In genomic region chr6:42347456-42347855, GRCh38 we compare ENCODE assay signal across 19 cellular contexts.
A peak's percentile ranks its signal among the peaks of the same experiment; 100 is the strongest.
DNase-seq lines count a peak whose midpoint lies in the region; ATAC-seq, FAIRE-seq and TF ChIP-seq lines count a peak whose summit lies in the region.
"Had no signal": no experiment of that assay in that cellular context is flagged by ENCODE, and none has a peak within 500 bp of the region (broad histone marks: within the 10 kb centered on the region; RNA-seq: fewer than 3 reads in every experiment).

No MANE protein-coding gene starts in this region.

- no peak for FAIRE-seq in RCC 7860 (lab: Jason Lieb, UNC)
- FAIRE-seq: D721Med, G401.6, GM12891, H54, HTR-8/SVneo had no signal

- H3K27ac ChIP-seq in CD8-positive, alpha-beta T cell (ENCODE audit: low read depth, low read length) = no peak overlapping the region
- H3K27ac ChIP-seq: BLaER1 treated with 17β-estradiol and CSF1 and Interleukin-3, amounts not matched to agents 10 nM and 100 nM had no signal

- H3K9me3 ChIP-seq in CD8-positive, alpha-beta T cell (ENCODE audit: low read length) = no peaks in the 10 kb centered on the region
- H3K9me3 ChIP-seq: BLaER1 treated with 17β-estradiol and CSF1 and Interleukin-3, amounts not matched to agents 10 nM and 100 nM; Caco-2 had no signal

- H3K4me3 ChIP-seq in CD8-positive, alpha-beta T cell (ENCODE audit: low read depth, low read length) = no peak overlapping the region
- H3K4me3 ChIP-seq: BLaER1 treated with 17β-estradiol and CSF1 and Interleukin-3, amounts not matched to agents 10 nM and 100 nM; GM23338 had no signal

- ATAC-seq in CD8-positive, alpha-beta T cell = no peak
- no peak for ATAC-seq in activated CD8-positive, alpha-beta memory T cell treated with anti-CD3 and anti-CD28 coated beads, Interleukin-2, amount 10 ng/mL, durations not matched to agents 7 days and 5 days
- ATAC-seq in effector memory CD8-positive, alpha-beta T cell (replicated peaks) = peak; percentile 17
- ATAC-seq: GM23338 had no signal

- TF ChIP-seq CTCF in CD8-positive, alpha-beta T cell (IDR thresholded peaks at IDR 0.05) = no peak

- H3K4me1 ChIP-seq in CD8-positive, alpha-beta T cell (ENCODE audit: insufficient read depth, low read length) = peaks cover 17% of the 10 kb centered on the region
- H3K4me1 ChIP-seq: BLaER1 treated with 17β-estradiol and CSF1 and Interleukin-3, amounts not matched to agents 10 nM and 100 nM; Caco-2 had no signal

- intact Hi-C loops in CD8-positive, alpha-beta T cell (cut with DNase I, micrococcal nuclease) = no loop called here

- H3K4me1 Mint-ChIP-seq in CD8-positive, alpha-beta T cell (ENCODE audit: low read depth) = peaks cover 48% of the 10 kb centered on the region
- H3K4me1 Mint-ChIP-seq in activated CD8-positive, alpha-beta memory T cell treated with anti-CD3 and anti-CD28 coated beads, Interleukin-2, amount 10 ng/mL, durations not matched to agents 7 days and 5 days = peaks cover 84% of the 10 kb centered on the region
- H3K4me1 Mint-ChIP-seq in effector memory CD8-positive, alpha-beta T cell (ENCODE audit: low read depth in 2 of 2) = peaks cover 41 to 44% of the 10 kb centered on the region in 2 donors
- H3K4me1 Mint-ChIP-seq: B cell had no signal

- H3K27ac Mint-ChIP-seq in CD8-positive, alpha-beta T cell = peak overlapping the region; percentile 9
- H3K27ac Mint-ChIP-seq in activated CD8-positive, alpha-beta memory T cell treated with anti-CD3 and anti-CD28 coated beads, Interleukin-2, amount 10 ng/mL, durations not matched to agents 7 days and 5 days = peak overlapping the region; percentile 93
- H3K27ac Mint-ChIP-seq in effector memory CD8-positive, alpha-beta T cell = peak overlapping the region in 1 of 2 donors; percentile 60
- H3K27ac Mint-ChIP-seq: B cell, GM23338 had no signal

- H3K36me3 Mint-ChIP-seq in CD8-positive, alpha-beta T cell = peaks cover 48% of the 10 kb centered on the region
- H3K36me3 Mint-ChIP-seq in activated CD8-positive, alpha-beta memory T cell treated with anti-CD3 and anti-CD28 coated beads, Interleukin-2, amount 10 ng/mL, durations not matched to agents 7 days and 5 days = peaks cover 65% of the 10 kb centered on the region
- H3K36me3 Mint-ChIP-seq in effector memory CD8-positive, alpha-beta T cell (ENCODE audit: insufficient read depth) = peaks cover 4% of the 10 kb centered on the region

- no peaks in the 10 kb centered on the region for H3K27me3 ChIP-seq in CD8-positive, alpha-beta T cell (ENCODE audit: insufficient read depth, low read length)
- H3K27me3 ChIP-seq: BLaER1 treated with 17β-estradiol and CSF1 and Interleukin-3, amounts not matched to agents 10 nM and 100 nM had no signal

- DNase-seq in activated CD8-positive, alpha-beta memory T cell treated with anti-CD3 and anti-CD28 coated beads for 24 hours = peak; percentile 51
- DNase-seq in activated CD8-positive, alpha-beta memory T cell treated with anti-CD3 and anti-CD28 coated beads, Interleukin-2, amount 50 U/mL, for 4 hours = no peak
- peak in 1 of 7 experiments; percentile 31 for DNase-seq in CD8-positive, alpha-beta T cell
- peak; percentile 64 for DNase-seq in activated CD8-positive, alpha-beta memory T cell treated with anti-CD3 and anti-CD28 coated beads, Interleukin-2, amount 10 ng/mL, durations not matched to agents 7 days and 5 days
- no peak for DNase-seq in effector memory CD8-positive, alpha-beta T cell
- no peak for DNase-seq in RCC 7860 (ENCODE audit: low spot score)
- DNase-seq in NCI-H748 treated with DMSO at 0.1 percent for 48 hours (lab: John Stamatoyannopoulos, UW) = no peak
- DNase-seq in NCI-H2029 (lab: John Stamatoyannopoulos, UW) = no peak
- DNase-seq: Caco-2, HCEC 1CT, IMR-90 had no signal

- H3K27me3 Mint-ChIP-seq in CD8-positive, alpha-beta T cell (ENCODE audit: low read depth) = no peaks in the 10 kb centered on the region
- H3K27me3 Mint-ChIP-seq in activated CD8-positive, alpha-beta memory T cell treated with anti-CD3 and anti-CD28 coated beads, Interleukin-2, amount 10 ng/mL, durations not matched to agents 7 days and 5 days = no peaks in the 10 kb centered on the region
- H3K27me3 Mint-ChIP-seq in effector memory CD8-positive, alpha-beta T cell = no peaks in the 10 kb centered on the region
- H3K27me3 Mint-ChIP-seq: B cell had no signal

- CTCF ChIA-PET in CD8-positive, alpha-beta T cell (lab: Charles Lee) = interaction anchor here (2.3 kb wide), 1 partner anchor 184 kb away, joined by 8 read pairs; no protein-coding TSS in a partner anchor
- CTCF ChIA-PET in activated CD8-positive, alpha-beta memory T cell treated with anti-CD3 and anti-CD28 coated beads, Interleukin-2, amount 10 ng/mL, durations not matched to agents 7 days and 5 days (lab: Charles Lee) = interaction anchor here (0.7 to 1.9 kb wide), 9 partner anchors 8 to 199 kb away, joined by 3 to 8 read pairs (median 4); no protein-coding TSS in a partner anchor

- H3K9me3 Mint-ChIP-seq in CD8-positive, alpha-beta T cell = no peaks in the 10 kb centered on the region
- H3K9me3 Mint-ChIP-seq in activated CD8-positive, alpha-beta memory T cell treated with anti-CD3 and anti-CD28 coated beads, Interleukin-2, amount 10 ng/mL, durations not matched to agents 7 days and 5 days (ENCODE audit: low read depth) = no peaks in the 10 kb centered on the region
- no peaks in the 10 kb centered on the region for H3K9me3 Mint-ChIP-seq in effector memory CD8-positive, alpha-beta T cell
- H3K9me3 Mint-ChIP-seq: GM23338 had no signal

- H3K36me3 ChIP-seq in CD8-positive, alpha-beta T cell (ENCODE audit: insufficient read depth, low read length) = no peaks in the 10 kb centered on the region

- H3K4me3 Mint-ChIP-seq in CD8-positive, alpha-beta T cell = no peak overlapping the region
- H3K4me3 Mint-ChIP-seq in activated CD8-positive, alpha-beta memory T cell treated with anti-CD3 and anti-CD28 coated beads, Interleukin-2, amount 10 ng/mL, durations not matched to agents 7 days and 5 days = no peak overlapping the region
- peak overlapping the region in 1 of 2 donors; percentile 12 for H3K4me3 Mint-ChIP-seq in effector memory CD8-positive, alpha-beta T cell
- H3K4me3 Mint-ChIP-seq: B cell, GM23338 had no signal

- POLR2A ChIA-PET in CD8-positive, alpha-beta T cell (lab: Charles Lee) = interaction anchor here (0.9 kb wide), 1 partner anchor 11 kb away, joined by 3 read pairs; no protein-coding TSS in a partner anchor

Comparison
In these comparisons a context has a peak if more than half of its experiments do, and no peak if none do; other contexts are left out.
1. DNase-seq: peak in activated CD8-positive, alpha-beta memory T cell treated with anti-CD3 and anti-CD28 coated beads for 24 hours (single experiment) and activated CD8-positive, alpha-beta memory T cell treated with anti-CD3 and anti-CD28 coated beads, Interleukin-2, amount 10 ng/mL, durations not matched to agents 7 days and 5 days (single experiment); none in activated CD8-positive, alpha-beta memory T cell treated with anti-CD3 and anti-CD28 coated beads, Interleukin-2, amount 50 U/mL, for 4 hours (single experiment), effector memory CD8-positive, alpha-beta T cell (0 of 3), RCC 7860 (single experiment), NCI-H748 treated with DMSO at 0.1 percent for 48 hours (single experiment) and NCI-H2029 (single experiment).